In the genomic region with DNA sequence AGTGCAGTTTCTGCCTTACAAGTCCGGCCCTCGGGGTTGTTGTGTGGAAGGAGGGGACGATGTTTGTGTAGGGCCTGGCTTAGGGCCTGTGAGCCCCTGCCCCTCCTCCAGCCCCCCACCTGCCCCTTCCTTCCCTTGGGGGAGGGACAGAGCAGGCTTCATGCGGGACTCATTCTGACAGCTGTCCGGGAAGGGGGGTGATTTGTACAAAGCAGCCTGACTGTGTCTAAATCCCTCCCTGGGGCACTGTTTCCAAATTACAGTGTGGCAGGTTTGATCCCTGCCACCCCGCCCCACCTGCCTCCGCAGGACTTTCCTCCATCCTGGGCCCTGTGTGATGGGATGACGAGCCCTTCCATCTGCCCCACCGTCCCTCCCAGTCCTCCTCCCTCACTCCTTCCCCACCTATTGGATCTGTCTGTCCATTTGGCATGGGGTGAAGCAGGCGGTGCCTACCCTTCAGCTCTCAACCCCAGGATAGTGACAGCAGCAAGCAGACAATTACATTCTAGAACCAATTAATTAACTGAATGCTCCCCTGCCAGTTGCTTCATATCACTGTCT, we compare ENCODE assay signal across 1 cellular context.
TF ChIP-seq lines count a peak whose summit lies in the region.

No MANE protein-coding gene starts in this region.

TF ChIP-seq in H1, 55 proteins besides CTCF, POLR2A, EP300 and RAD21:
- TF ChIP-seq SP1 (IDR thresholded peaks at IDR 0.05; ENCODE audit: low read depth, low read length) (no peak), BCL11A (IDR thresholded peaks at IDR 0.05; ENCODE audit: low read depth in 2 of 2, low read length in 2 of 2) (no peak), JUND (IDR thresholded peaks at IDR 0.05; ENCODE audit: low read length) (no peak), CHD7 (IDR thresholded peaks at IDR 0.05; ENCODE audit: insufficient replicate concordance, low read length) (no peak), EGR1 (IDR thresholded peaks at IDR 0.05; ENCODE audit: borderline replicate concordance, low read depth, low read length) (no peak), TEAD4 (IDR thresholded peaks at IDR 0.05; ENCODE audit: low read depth, low read length) (no peak), YY1 (IDR thresholded peaks at IDR 0.05; ENCODE audit: low read depth, low read length) (no peak), NRF1 (IDR thresholded peaks at IDR 0.05; ENCODE audit: low read depth, low read length) (no peak), SUZ12 (IDR thresholded peaks at IDR 0.05; ENCODE audit: low read length) (no peak), SP4 (IDR thresholded peaks at IDR 0.05; ENCODE audit: low read length) (no peak), FOSL1 (IDR thresholded peaks at IDR 0.05; ENCODE audit: insufficient read depth, low read depth, low read length) (no peak), ASH2L (IDR thresholded peaks at IDR 0.05; ENCODE audit: low read length) (no peak), CBX8 (IDR thresholded peaks at IDR 0.05; ENCODE audit: borderline replicate concordance, low read depth, low read length) (no peak), CEBPB (IDR thresholded peaks at IDR 0.05; ENCODE audit: low read depth, low read length) (no peak), SAP30 (IDR thresholded peaks at IDR 0.05; ENCODE audit: insufficient read depth, insufficient replicate concordance, low read length) (no peak)
